Comparison of ENCODE assay signal across 8 cellular contexts in genomic region chr6:158605266-158605878, GRCh38. TPM values are rescaled to one million over a fixed set of nuclear protein-coding genes. Genes with fewer than 3 reads are reported as not detected.
DNase-seq lines count a peak whose midpoint lies in the region; ATAC-seq and TF ChIP-seq lines count a peak whose summit lies in the region.

No MANE protein-coding gene starts in this region.

- H3K4me1 Mint-ChIP-seq in H9 = no peaks in the 10 kb centered on the region
- H3K4me1 Mint-ChIP-seq in activated CD4-positive, alpha-beta memory T cell treated with anti-CD3 and anti-CD28 coated beads for 36 hours (ENCODE audit: low read depth) = no peaks in the 10 kb centered on the region
- H3K4me1 Mint-ChIP-seq in effector memory CD8-positive, alpha-beta T cell (ENCODE audit: low read depth in 2 of 2) = peaks cover 11 to 21% of the 10 kb centered on the region in 2 donors

- no peak overlapping the region for H3K27ac ChIP-seq in H9 (ENCODE audit: insufficient read length, low read depth, low read length)
- H3K27ac ChIP-seq in mesenchymal stem cell (ENCODE audit: low read length, poor library complexity, severe bottlenecking) = no peak overlapping the region

- intact Hi-C loops in activated CD4-positive, alpha-beta memory T cell treated with anti-CD3 and anti-CD28 coated beads for 36 hours (cut with micrococcal nuclease) = loop anchor here (1.0 kb wide), 2 partner anchors 384 to 391 kb away; no protein-coding TSS in a partner anchor

- H3K9me3 Mint-ChIP-seq in H9 = no peaks in the 10 kb centered on the region
- no peaks in the 10 kb centered on the region for H3K9me3 Mint-ChIP-seq in activated CD4-positive, alpha-beta memory T cell treated with anti-CD3 and anti-CD28 coated beads for 36 hours
- no peaks in the 10 kb centered on the region for H3K9me3 Mint-ChIP-seq in effector memory CD8-positive, alpha-beta T cell

- H4K8ac ChIP-seq in H9 (replicated peaks; ENCODE audit: insufficient read length, low read depth, low read length) (no peak overlapping the region), mesenchymal stem cell (ENCODE audit: low read length) (no peak overlapping the region)

- H3K4ac ChIP-seq in H9 (ENCODE audit: low read depth, low read length) = no peak overlapping the region
- H3K4ac ChIP-seq in mesenchymal stem cell (ENCODE audit: low read depth in 1 of 2, low read length in 2 of 2) = no peak overlapping the region

- H3K4me2 ChIP-seq in H9 (ENCODE audit: insufficient read depth, insufficient read length, low read length) = no peak overlapping the region
- H3K4me2 ChIP-seq in mesenchymal stem cell (ENCODE audit: low read length, poor library complexity, severe bottlenecking) = no peak overlapping the region

- DNase-seq in BE2C = peak; percentile 81
- peak; percentile 80 for DNase-seq in H9
- DNase-seq in NCI-H526 treated with DMSO at 0.1 percent for 48 hours (lab: John Stamatoyannopoulos, UW) = peak; percentile 63
- DNase-seq in activated CD4-positive, alpha-beta memory T cell treated with anti-CD3 and anti-CD28 coated beads for 36 hours = peak; percentile 70
- peak; percentile 44 to 58 (median 46) for DNase-seq in effector memory CD8-positive, alpha-beta T cell
- peak; percentile 80 for DNase-seq in mesenchymal stem cell
- DNase-seq in stimulated activated CD8-positive, alpha-beta memory T cell treated with anti-CD3 and anti-CD28 coated beads, Interleukin-2, amount 100 ng/mL, for 48 hours (ENCODE audit: low read depth in 2 of 2) = peak; percentile 9 to 36

- POLR2A ChIA-PET in activated CD4-positive, alpha-beta memory T cell treated with anti-CD3 and anti-CD28 coated beads for 36 hours (lab: Charles Lee) = no interaction called here

- H3K23ac ChIP-seq in H9 (ENCODE audit: insufficient read length, low read depth, low read length) = no peak overlapping the region
- no peak overlapping the region for H3K23ac ChIP-seq in mesenchymal stem cell (ENCODE audit: low read length in 2 of 2)

- CTCF ChIA-PET in activated CD4-positive, alpha-beta memory T cell treated with anti-CD3 and anti-CD28 coated beads for 36 hours (lab: Charles Lee) = interaction anchor here (0.7 to 4.3 kb wide), 18 partner anchors 10 to 411 kb away, joined by 3 to 29 read pairs (median 3); partner anchors contain the start of gene SYTL3

- H3K79me1 ChIP-seq in H9 (ENCODE audit: insufficient read depth, low read depth, low read length, poor library complexity, severe bottlenecking) = no peaks in the 10 kb centered on the region
- peaks cover 33% of the 10 kb centered on the region for H3K79me1 ChIP-seq in mesenchymal stem cell (replicated peaks; ENCODE audit: low read length, poor library complexity, severe bottlenecking)

- WGBS in H9 (ENCODE audit: extremely low coverage, insufficient read length, low lambda C conversion rate) = no CpG with 5 or more reads among the region's 13 CpGs
- WGBS in mesenchymal stem cell = 66% methylated on average over 13 of the region's 13 CpGs

- no peaks in the 10 kb centered on the region for H3K27me3 ChIP-seq in BE2C
- no peaks in the 10 kb centered on the region for H3K27me3 ChIP-seq in H9 (ENCODE audit: insufficient read depth, low read length)
- no peaks in the 10 kb centered on the region for H3K27me3 ChIP-seq in mesenchymal stem cell (ENCODE audit: control insufficient read depth in 1 of 2, insufficient read depth in 1 of 2, low read length in 2 of 2)

- TF ChIP-seq CTCF in BE2C (IDR thresholded peaks at IDR 0.05; ENCODE audit: low read depth, low read length) = peak; percentile 86
- TF ChIP-seq CTCF in H9 (conservative IDR thresholded peaks at IDR 0.05) = peak; percentile 78

- H3K9me3 ChIP-seq in BE2C (no peaks in the 10 kb centered on the region), H9 (ENCODE audit: control insufficient read depth, low read depth, low read length) (no peaks in the 10 kb centered on the region), mesenchymal stem cell (ENCODE audit: control insufficient read depth, low read length) (no peaks in the 10 kb centered on the region)

- H3K36me3 Mint-ChIP-seq in H9 (ENCODE audit: insufficient read depth in 1 of 3, low read depth in 3 of 3) = peaks cover 27 to 63% (median 54%) of the 10 kb centered on the region in 3 experiments
- peaks cover 35% of the 10 kb centered on the region for H3K36me3 Mint-ChIP-seq in activated CD4-positive, alpha-beta memory T cell treated with anti-CD3 and anti-CD28 coated beads for 36 hours
- peaks cover 72% of the 10 kb centered on the region for H3K36me3 Mint-ChIP-seq in effector memory CD8-positive, alpha-beta T cell (ENCODE audit: insufficient read depth)

- no peak overlapping the region for H3K4me3 Mint-ChIP-seq in H9
- no peak overlapping the region for H3K4me3 Mint-ChIP-seq in activated CD4-positive, alpha-beta memory T cell treated with anti-CD3 and anti-CD28 coated beads for 36 hours
- H3K4me3 Mint-ChIP-seq in effector memory CD8-positive, alpha-beta T cell = no peak overlapping the region

- no peaks in the 10 kb centered on the region for H3K27me3 Mint-ChIP-seq in H9 (ENCODE audit: low read depth)
- no peaks in the 10 kb centered on the region for H3K27me3 Mint-ChIP-seq in activated CD4-positive, alpha-beta memory T cell treated with anti-CD3 and anti-CD28 coated beads for 36 hours
- H3K27me3 Mint-ChIP-seq in effector memory CD8-positive, alpha-beta T cell = no peaks in the 10 kb centered on the region

- H2BK5ac ChIP-seq in H9 (ENCODE audit: insufficient read length, low read length) (no peak overlapping the region), mesenchymal stem cell (ENCODE audit: low read depth, low read length, poor library complexity, severe bottlenecking) (no peak overlapping the region)

- H3K9ac ChIP-seq in H9 (ENCODE audit: extremely low read depth, insufficient read length, low read length) = no peak overlapping the region
- H3K9ac ChIP-seq in mesenchymal stem cell (ENCODE audit: low read length) = no peak overlapping the region

- H2AFZ ChIP-seq in H9 (ENCODE audit: low read length) = no peak overlapping the region
- no peak overlapping the region for H2AFZ ChIP-seq in mesenchymal stem cell (ENCODE audit: low read depth, low read length)

- H3K27ac Mint-ChIP-seq in H9 = no peak overlapping the region
- no peak overlapping the region for H3K27ac Mint-ChIP-seq in activated CD4-positive, alpha-beta memory T cell treated with anti-CD3 and anti-CD28 coated beads for 36 hours
- peak overlapping the region; percentile 59 to 86 for H3K27ac Mint-ChIP-seq in effector memory CD8-positive, alpha-beta T cell

- H3K4me3 ChIP-seq in BE2C (ENCODE audit: low read depth, low read length) = no peak overlapping the region
- no peak overlapping the region for H3K4me3 ChIP-seq in mesenchymal stem cell (ENCODE audit: insufficient read depth in 1 of 2, low read depth in 1 of 2, low read length in 2 of 2)

- no peak overlapping the region for H4K5ac ChIP-seq in H9 (ENCODE audit: insufficient read length, low read depth, low read length)

- H2BK20ac ChIP-seq in H9 (ENCODE audit: low read depth, low read length, poor library complexity, severe bottlenecking) = no peak overlapping the region

- H2BK120ac ChIP-seq in H9 (ENCODE audit: low read depth, low read length, poor library complexity, severe bottlenecking) = no peak overlapping the region
- H2BK120ac ChIP-seq in mesenchymal stem cell (ENCODE audit: low read depth, low read length) = no peak overlapping the region

- peak; percentile 62 for ATAC-seq in effector memory CD8-positive, alpha-beta T cell (replicated peaks)
- no peak for ATAC-seq in GM21786 (IDR thresholded peaks at IDR 0.05; ENCODE audit: unreplicated experiment)

- no peak overlapping the region for H3K56ac ChIP-seq in H9 (ENCODE audit: insufficient read length, low read depth, low read length)

- no peaks in the 10 kb centered on the region for H3K23me2 ChIP-seq in H9 (ENCODE audit: insufficient read length, low read depth, low read length, poor library complexity, severe bottlenecking)

- H2BK12ac ChIP-seq in H9 (ENCODE audit: insufficient read length, low read depth, low read length) (no peak overlapping the region), mesenchymal stem cell (ENCODE audit: low read length in 2 of 2) (no peak overlapping the region)

- H2AK5ac ChIP-seq in H9 (ENCODE audit: insufficient read length, low read length) = no peak overlapping the region
- H2AK5ac ChIP-seq in mesenchymal stem cell (ENCODE audit: low read length, severe bottlenecking) = no peak overlapping the region

- no peak overlapping the region for H3K18ac ChIP-seq in H9 (ENCODE audit: insufficient read length, low read depth, low read length)
- H3K18ac ChIP-seq in mesenchymal stem cell (ENCODE audit: low read depth in 1 of 2, low read length in 2 of 2) = no peak overlapping the region

- H3K79me2 ChIP-seq in H9 (ENCODE audit: insufficient read depth, low read length) = 0 out of 2 replicates have a peak, but pooled peaks cover 2% of the 10 kb centered on the region

- no peak overlapping the region for H3T11ph ChIP-seq in H9 (ENCODE audit: low read length)

- no peak overlapping the region for H3K14ac ChIP-seq in H9 (ENCODE audit: insufficient read depth, low read length)
- H3K14ac ChIP-seq in mesenchymal stem cell (ENCODE audit: low read length in 2 of 2) = no peak overlapping the region

- no peak overlapping the region for H4K91ac ChIP-seq in H9 (ENCODE audit: insufficient read length, low read depth, low read length)
- no peak overlapping the region for H4K91ac ChIP-seq in mesenchymal stem cell (ENCODE audit: low read length)

- H2BK15ac ChIP-seq in H9 (ENCODE audit: low read depth, low read length) (no peak overlapping the region), mesenchymal stem cell (ENCODE audit: low read depth, poor library complexity, severe bottlenecking) (no peak overlapping the region)

- H3K36me3 ChIP-seq in BE2C (peaks cover 48% of the 10 kb centered on the region), mesenchymal stem cell (ENCODE audit: control insufficient read depth in 1 of 2, insufficient read depth in 2 of 2, low read depth in 1 of 2, low read length in 2 of 2) (peaks cover 48 to 64% of the 10 kb centered on the region in 2 experiments)

- H4K20me1 ChIP-seq in H9 (ENCODE audit: control insufficient read depth, insufficient read depth, insufficient read length) = no peaks in the 10 kb centered on the region

- peaks cover 6% of the 10 kb centered on the region for H3K4me1 ChIP-seq in BE2C
- H3K4me1 ChIP-seq in H9 (ENCODE audit: insufficient read depth, low read length) = no peaks in the 10 kb centered on the region
- H3K4me1 ChIP-seq in mesenchymal stem cell (ENCODE audit: control insufficient read depth, insufficient read depth, low read depth, low read length) = no peaks in the 10 kb centered on the region

RNA-seq across cellular contexts. Expression of gene DYNLT1, which starts 39.2 kb away (rescaled TPM):
- polyA plus RNA-seq in BE2C (2012; ENCODE audit: insufficient read depth, insufficient read length, low read depth) = 122 TPM
- total RNA-seq in H9 (2021) = 105 and 117 TPM in 2 replicates
- total RNA-seq in activated CD4-positive, alpha-beta memory T cell treated with anti-CD3 and anti-CD28 coated beads for 36 hours = 100 to 1,000 TPM; 117 to 120 TPM
- 187 TPM for polyA plus RNA-seq in mesenchymal stem cell (2013, experiment 1 of 2)
- polyA plus RNA-seq in mesenchymal stem cell (2013, experiment 2 of 2) = 199 TPM

RNA-seq across cellular contexts. Expression of gene SYTL3, which starts 44.5 kb away (rescaled TPM):
- polyA plus RNA-seq in BE2C (2012; ENCODE audit: insufficient read depth, insufficient read length, low read depth) = 0.39 TPM
- total RNA-seq in H9 (2021) = 0.09 and 0.20 TPM in 2 replicates
- total RNA-seq in activated CD4-positive, alpha-beta memory T cell treated with anti-CD3 and anti-CD28 coated beads for 36 hours = 100 to 1,000 TPM; 181 to 186 TPM
- 2.1 TPM for polyA plus RNA-seq in mesenchymal stem cell (2013, experiment 1 of 2)
- 2.3 TPM for polyA plus RNA-seq in mesenchymal stem cell (2013, experiment 2 of 2)

RNA-seq across cellular contexts. Expression of gene TMEM181, which starts 45.5 kb away (rescaled TPM):
- polyA plus RNA-seq in BE2C (2012; ENCODE audit: insufficient read depth, insufficient read length, low read depth) = 35.8 TPM
- 23.7 and 24.4 TPM in 2 replicates for total RNA-seq in H9 (2021)
- total RNA-seq in activated CD4-positive, alpha-beta memory T cell treated with anti-CD3 and anti-CD28 coated beads for 36 hours = 10 to 100 TPM; 11.3 to 11.6 TPM
- 30.8 TPM for polyA plus RNA-seq in mesenchymal stem cell (2013, experiment 1 of 2)
- 31.9 TPM for polyA plus RNA-seq in mesenchymal stem cell (2013, experiment 2 of 2)

Comparison
In these comparisons a context has a peak if more than half of its experiments do, and no peak if none do; other contexts are left out.
1. DNase-seq: peak in every context shown above with its lines; median percentile 81 in BE2C; 80 in H9; 80 in mesenchymal stem cell; 70 in activated CD4-positive, alpha-beta memory T cell treated with anti-CD3 and anti-CD28 coated beads for 36 hours; 63 in NCI-H526 treated with DMSO at 0.1 percent for 48 hours; 46 in effector memory CD8-positive, alpha-beta T cell; 22 in stimulated activated CD8-positive, alpha-beta memory T cell treated with anti-CD3 and anti-CD28 coated beads, Interleukin-2, amount 100 ng/mL, for 48 hours.
2. H3K27ac Mint-ChIP-seq: peak in effector memory CD8-positive, alpha-beta T cell (2 of 2); none in H9 (0 of 3) and activated CD4-positive, alpha-beta memory T cell treated with anti-CD3 and anti-CD28 coated beads for 36 hours (single experiment).
3. RNA of gene SYTL3, which starts 44.5 kb away (total RNA-seq): 181 to 186 TPM in activated CD4-positive, alpha-beta memory T cell treated with anti-CD3 and anti-CD28 coated beads for 36 hours; 0.09 to 0.20 TPM in H9; every median in the first group is over 100 times any median in the second.